In the genomic region with DNA sequence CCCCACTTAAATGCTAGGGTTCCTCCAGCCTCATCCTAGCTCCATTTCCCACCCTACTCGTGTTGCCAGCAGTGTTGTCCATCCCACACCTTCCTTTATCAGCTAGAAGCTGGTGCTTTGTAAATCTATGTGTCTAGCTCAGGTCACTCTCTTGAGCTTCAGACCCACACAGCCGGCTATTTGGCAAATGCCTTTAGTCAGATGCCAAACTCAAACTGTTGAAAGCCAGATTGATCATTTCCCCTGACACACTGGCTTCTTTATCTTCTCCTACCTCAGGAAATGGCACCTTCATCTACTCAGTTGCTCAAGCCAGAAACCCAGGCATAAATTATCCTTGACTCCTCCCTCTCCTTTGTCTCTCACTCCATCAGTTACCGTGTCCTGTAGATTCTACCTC, we compare ENCODE assay signal across 21 cellular contexts.
"Had no signal": no experiment of that assay in that cellular context is flagged by ENCODE, and none has a peak within 500 bp of the region (broad histone marks: within the 10 kb centered on the region; RNA-seq: fewer than 3 reads in every experiment).

No MANE protein-coding gene starts in this region.

- FAIRE-seq: colon, endothelial cell of umbilical vein, frontal cortex, islet of Langerhans, keratinocyte had no signal

- H3K4me2 ChIP-seq: hepatocyte had no signal

- ATAC-seq: foreskin keratinocyte, gastroesophageal sphincter, heart left ventricle, left lung, left ventricle myocardium superior, lower lobe of right lung had no signal

- H3K4me1 ChIP-seq: foreskin keratinocyte, left lung, lower lobe of right lung had no signal

- H3K27ac ChIP-seq: coronary artery, dorsolateral prefrontal cortex, esophagus muscularis mucosa, foreskin keratinocyte, gastroesophageal sphincter, heart left ventricle, hepatocyte, left lung, lower lobe of right lung had no signal

- H3K4me3 ChIP-seq: coronary artery, dorsolateral prefrontal cortex, esophagus muscularis mucosa, gastroesophageal sphincter, heart left ventricle, hepatocyte, left lung, lower lobe of right lung had no signal

- H3K9me3 ChIP-seq: esophagus muscularis mucosa, gastroesophageal sphincter, heart left ventricle, left lung, lower lobe of right lung had no signal

- DNase-seq: dermis blood vessel endothelial cell; dorsolateral prefrontal cortex; effector CD4-positive, alpha-beta T cell; effector memory CD4-positive, alpha-beta T cell; foreskin keratinocyte; heart left ventricle; left cardiac atrium; left lung; left ventricle myocardium superior; lower lobe of right lung; mesendoderm; midbrain had no signal

- H3K27me3 ChIP-seq: esophagus muscularis mucosa, gastroesophageal sphincter, heart left ventricle, hepatocyte, left lung had no signal

- H2AFZ ChIP-seq: hepatocyte had no signal

- H3K36me3 ChIP-seq: esophagus muscularis mucosa, gastroesophageal sphincter, heart left ventricle, left lung, lower lobe of right lung had no signal
